14 cellular contexts compared by ENCODE assay signal in genomic region chr16:1472974-1473373, GRCh38. TPM values are rescaled to one million over a fixed set of nuclear protein-coding genes. Genes with fewer than 3 reads are reported as not detected.
DNase-seq lines count a peak whose midpoint lies in the region; ATAC-seq and TF ChIP-seq lines count a peak whose summit lies in the region.
"Had no signal": no experiment of that assay in that cellular context is flagged by ENCODE, and none has a peak within 500 bp of the region (broad histone marks: within the 10 kb centered on the region; RNA-seq: fewer than 3 reads in every experiment).

No MANE protein-coding gene starts in this region.

- H3K4me1 Mint-ChIP-seq in activated naive CD4-positive, alpha-beta T cell treated with anti-CD3 and anti-CD28 coated beads, Interleukin-2, amount 50 U/mL, for 24 hours = peaks cover 43% of the 10 kb centered on the region
- H3K4me1 Mint-ChIP-seq in T-helper 17 cell = peaks cover 25% of the 10 kb centered on the region
- H3K4me1 Mint-ChIP-seq in stimulated activated naive CD8-positive, alpha-beta T cell treated with anti-CD3 and anti-CD28 coated beads, Interleukin-15, amount 100 ng/mL, for 72 hours = peaks cover 57% of the 10 kb centered on the region

- no peaks in the 10 kb centered on the region for H3K9me3 ChIP-seq in T-helper 17 cell (ENCODE audit: control insufficient read depth, low read length, poor library complexity, severe bottlenecking)

- H3K36me3 Mint-ChIP-seq in activated naive CD4-positive, alpha-beta T cell treated with anti-CD3 and anti-CD28 coated beads, Interleukin-2, amount 50 U/mL, for 24 hours = peaks cover 1% of the 10 kb centered on the region
- H3K36me3 Mint-ChIP-seq in T-helper 17 cell (ENCODE audit: low read depth) = no peaks in the 10 kb centered on the region

- no peak for DNase-seq in activated naive CD4-positive, alpha-beta T cell (lab: John Stamatoyannopoulos, UW)
- no peak for DNase-seq in T-helper 17 cell
- peak; percentile 30 to 62 for DNase-seq in erythroblast (lab: John Stamatoyannopoulos, UW)
- no peak for DNase-seq in stimulated activated naive CD8-positive, alpha-beta T cell treated with anti-CD3 and anti-CD28 coated beads, Interleukin-15, amount 100 ng/mL, for 72 hours
- no peak for DNase-seq in NCI-H2196 treated with DMSO at 0.1 percent for 48 hours (lab: John Stamatoyannopoulos, UW; ENCODE audit: unreplicated experiment)
- DNase-seq in globus pallidus (ENCODE audit: low spot score) = no peak
- no peak for DNase-seq in stimulated activated CD4-positive, alpha-beta T cell treated with anti-CD3 and anti-CD28 coated beads, Interleukin-4, amount 100 ng/mL, for 1 hour
- DNase-seq: activated CD4-positive, alpha-beta T cell treated with anti-CD3 and anti-CD28 coated beads, Interleukin-2, amount 50 U/mL, for 4 hours; dorsolateral prefrontal cortex; MM.1S; stimulated activated CD4-positive, alpha-beta T cell treated with anti-CD3 and anti-CD28 coated beads, Interleukin-2, amount 100 ng/mL, for 24 hours; SW 1271 had no signal

- ATAC-seq in T-helper 17 cell = no peak
- ATAC-seq in stimulated activated naive CD8-positive, alpha-beta T cell treated with anti-CD3 and anti-CD28 coated beads, Interleukin-15, amount 100 ng/mL, for 72 hours = no peak

- no peak overlapping the region for H3K27ac Mint-ChIP-seq in activated naive CD4-positive, alpha-beta T cell treated with anti-CD3 and anti-CD28 coated beads, Interleukin-2, amount 50 U/mL, for 24 hours
- peak overlapping the region; percentile 70 for H3K27ac Mint-ChIP-seq in T-helper 17 cell
- no peak overlapping the region for H3K27ac Mint-ChIP-seq in stimulated activated naive CD8-positive, alpha-beta T cell treated with anti-CD3 and anti-CD28 coated beads, Interleukin-15, amount 100 ng/mL, for 72 hours

- no peaks in the 10 kb centered on the region for H3K27me3 Mint-ChIP-seq in activated naive CD4-positive, alpha-beta T cell treated with anti-CD3 and anti-CD28 coated beads, Interleukin-2, amount 50 U/mL, for 24 hours
- H3K27me3 Mint-ChIP-seq in T-helper 17 cell = no peaks in the 10 kb centered on the region
- no peaks in the 10 kb centered on the region for H3K27me3 Mint-ChIP-seq in stimulated activated naive CD8-positive, alpha-beta T cell treated with anti-CD3 and anti-CD28 coated beads, Interleukin-15, amount 100 ng/mL, for 72 hours

- no peak for TF ChIP-seq POLR2A in erythroblast (IDR thresholded peaks at IDR 0.05; ENCODE audit: low read length)

- H3K9me3 Mint-ChIP-seq in activated naive CD4-positive, alpha-beta T cell treated with anti-CD3 and anti-CD28 coated beads, Interleukin-2, amount 50 U/mL, for 24 hours = no peaks in the 10 kb centered on the region
- no peaks in the 10 kb centered on the region for H3K9me3 Mint-ChIP-seq in stimulated activated naive CD8-positive, alpha-beta T cell treated with anti-CD3 and anti-CD28 coated beads, Interleukin-15, amount 100 ng/mL, for 72 hours

- H3K4me3 Mint-ChIP-seq in activated naive CD4-positive, alpha-beta T cell treated with anti-CD3 and anti-CD28 coated beads, Interleukin-2, amount 50 U/mL, for 24 hours = peak overlapping the region; percentile 51
- H3K4me3 Mint-ChIP-seq in T-helper 17 cell = peak overlapping the region; percentile 74
- H3K4me3 Mint-ChIP-seq in stimulated activated naive CD8-positive, alpha-beta T cell treated with anti-CD3 and anti-CD28 coated beads, Interleukin-15, amount 100 ng/mL, for 72 hours = peak overlapping the region; percentile 24 to 33

RNA-seq across cellular contexts. Expression of gene CLCN7, which starts 1.9 kb away (rescaled TPM):
- total RNA-seq in T-helper 17 cell = 100 to 1,000 TPM in 1 of 2 donors, 10 to 100 TPM in 1; 93.9 to 113 TPM

RNA-seq across cellular contexts. Expression of gene PTX4, which starts 15.8 kb away (rescaled TPM):
- total RNA-seq in T-helper 17 cell = not detected

RNA-seq across cellular contexts. Expression of gene TELO2, which starts 20.2 kb away (rescaled TPM):
- 10 to 100 TPM; 36.4 to 39.7 TPM for total RNA-seq in T-helper 17 cell

RNA-seq across cellular contexts. Expression of gene CCDC154, which starts 28.6 kb away (rescaled TPM):
- total RNA-seq in T-helper 17 cell = 1 to 10 TPM; 1.3 to 3.6 TPM

RNA-seq across cellular contexts. Expression of gene PERCC1, which starts 42.1 kb away (rescaled TPM):
- not detected for total RNA-seq in T-helper 17 cell
- total RNA-seq: fibroblast of villous mesenchyme had no signal

Comparison
In these comparisons a context has a peak if more than half of its experiments do, and no peak if none do; other contexts are left out.
1. DNase-seq: peak in erythroblast (2 of 2); none in activated naive CD4-positive, alpha-beta T cell (0 of 4), T-helper 17 cell (0 of 3), stimulated activated naive CD8-positive, alpha-beta T cell treated with anti-CD3 and anti-CD28 coated beads, Interleukin-15, amount 100 ng/mL, for 72 hours (0 of 2), NCI-H2196 treated with DMSO at 0.1 percent for 48 hours (single experiment), globus pallidus (single experiment) and stimulated activated CD4-positive, alpha-beta T cell treated with anti-CD3 and anti-CD28 coated beads, Interleukin-4, amount 100 ng/mL, for 1 hour (single experiment).
2. Peak in every context shown above with its lines, with median percentiles within 50 percentile points of each other: H3K4me3 Mint-ChIP-seq.